1 cellular context compared by ENCODE assay signal in the genomic region with DNA sequence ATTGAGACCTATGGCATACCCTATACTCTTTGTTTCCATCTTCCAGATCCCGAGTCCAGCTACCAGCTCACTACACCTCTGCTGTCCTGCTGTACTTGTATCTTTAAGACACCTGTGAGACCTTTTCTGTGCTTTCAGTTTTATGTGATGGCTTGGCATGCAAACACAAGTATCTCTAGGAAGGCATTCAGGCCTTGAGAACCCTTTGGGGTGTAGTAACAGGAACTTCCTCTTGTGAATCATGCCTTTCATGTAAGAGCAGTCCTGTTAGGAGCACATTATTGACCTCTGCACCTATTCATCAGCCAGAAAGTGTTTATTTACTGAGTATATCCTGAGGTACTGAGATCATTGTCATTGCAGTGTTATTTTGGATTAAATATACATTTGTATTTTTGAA.
TF ChIP-seq lines count a peak whose summit lies in the region.

No MANE protein-coding gene starts in this region.

TF ChIP-seq in GM23338, 12 proteins besides CTCF, POLR2A, EP300 and RAD21 (continued from another document):
- TF ChIP-seq JUNB (IDR thresholded peaks at IDR 0.05; ENCODE audit: unreplicated experiment): no peak
